In the genomic region with DNA sequence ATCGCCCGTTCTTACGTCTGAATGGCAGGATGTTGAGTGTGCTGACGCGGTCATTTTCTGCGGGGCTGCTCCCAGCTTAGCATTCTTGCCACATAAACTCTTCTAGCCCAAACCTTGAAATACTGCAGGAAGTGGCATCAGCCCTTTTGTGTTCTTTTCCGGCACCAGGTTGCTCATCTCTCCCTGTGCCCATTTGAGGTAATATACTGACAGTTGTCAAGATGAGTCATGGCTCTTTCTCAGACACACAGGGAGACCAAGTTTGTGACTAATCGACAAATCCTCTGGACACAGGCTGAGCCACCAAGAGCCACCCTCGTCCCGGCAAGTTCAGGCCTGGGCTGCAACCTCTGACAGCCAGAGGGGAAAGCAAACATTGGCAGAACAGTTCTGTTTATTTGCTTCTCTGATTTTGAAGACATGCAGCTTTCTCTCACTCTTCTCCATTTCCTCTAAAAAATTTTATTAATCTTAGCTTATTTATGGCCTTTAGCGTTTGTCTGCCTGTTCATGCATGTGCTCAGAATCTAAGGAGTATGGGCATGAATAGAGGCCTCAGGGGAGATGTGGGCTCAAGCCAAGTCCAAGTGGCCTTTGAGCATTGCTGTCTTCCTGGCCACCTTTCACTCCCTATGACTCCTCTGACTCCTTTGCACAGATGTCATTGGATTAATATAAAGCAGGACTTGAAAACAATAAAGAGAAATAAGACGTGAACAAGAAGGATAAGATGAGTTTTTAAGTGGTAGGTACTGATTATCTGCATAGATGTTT, we compare ENCODE assay signal across 3 cellular contexts.
TF ChIP-seq lines count a peak whose summit lies in the region.

No MANE protein-coding gene starts in this region.

TF ChIP-seq in A549, 52 proteins besides CTCF, POLR2A, EP300 and RAD21 (continued from another document and continues in another):
- TF ChIP-seq ZC3H11A (IDR thresholded peaks at IDR 0.05) = no peak
- no peak for TF ChIP-seq NFE2L2 (conservative IDR thresholded peaks at IDR 0.05; ENCODE audit: low read length)
- TF ChIP-seq, protein P1, sequence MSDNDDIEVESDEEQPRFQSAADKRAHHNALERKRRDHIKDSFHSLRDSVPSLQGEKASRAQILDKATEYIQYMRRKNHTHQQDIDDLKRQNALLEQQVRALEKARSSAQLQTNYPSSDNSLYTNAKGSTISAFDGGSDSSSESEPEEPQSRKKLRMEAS (IDR thresholded peaks at IDR 0.05) = peak; percentile 89
- no peak for TF ChIP-seq KDM1A (IDR thresholded peaks at IDR 0.05; ENCODE audit: low read depth)
- TF ChIP-seq PHF8 (IDR thresholded peaks at IDR 0.05; ENCODE audit: borderline replicate concordance, low read depth) = no peak
- peak; percentile 57 for TF ChIP-seq ZFP36 (IDR thresholded peaks at IDR 0.05; ENCODE audit: borderline replicate concordance, partially characterized antibody)
- 0 out of 2 replicates have a peak, but pooled peaks have one; percentile 35 for TF ChIP-seq EHMT2 (IDR thresholded peaks at IDR 0.05; ENCODE audit: low read depth)
- TF ChIP-seq CBX8 (IDR thresholded peaks at IDR 0.05) = no peak
- TF ChIP-seq, protein P2, sequence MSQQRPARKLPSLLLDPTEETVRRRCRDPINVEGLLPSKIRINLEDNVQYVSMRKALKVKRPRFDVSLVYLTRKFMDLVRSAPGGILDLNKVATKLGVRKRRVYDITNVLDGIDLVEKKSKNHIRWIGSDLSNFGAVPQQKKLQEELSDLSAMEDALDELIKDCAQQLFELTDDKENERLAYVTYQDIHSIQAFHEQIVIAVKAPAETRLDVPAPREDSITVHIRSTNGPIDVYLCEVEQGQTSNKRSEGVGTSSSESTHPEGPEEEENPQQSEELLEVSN (IDR thresholded peaks at IDR 0.05; ENCODE audit: borderline replicate concordance, low read depth) = peak; percentile 60; the same call in 1 of the 2 replicates
- TF ChIP-seq, protein P3, sequence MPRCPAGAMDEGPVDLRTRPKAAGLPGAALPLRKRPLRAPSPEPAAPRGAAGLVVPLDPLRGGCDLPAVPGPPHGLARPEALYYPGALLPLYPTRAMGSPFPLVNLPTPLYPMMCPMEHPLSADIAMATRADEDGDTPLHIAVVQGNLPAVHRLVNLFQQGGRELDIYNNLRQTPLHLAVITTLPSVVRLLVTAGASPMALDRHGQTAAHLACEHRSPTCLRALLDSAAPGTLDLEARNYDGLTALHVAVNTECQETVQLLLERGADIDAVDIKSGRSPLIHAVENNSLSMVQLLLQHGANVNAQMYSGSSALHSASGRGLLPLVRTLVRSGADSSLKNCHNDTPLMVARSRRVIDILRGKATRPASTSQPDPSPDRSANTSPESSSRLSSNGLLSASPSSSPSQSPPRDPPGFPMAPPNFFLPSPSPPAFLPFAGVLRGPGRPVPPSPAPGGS (IDR thresholded peaks at IDR 0.05) = peak; percentile 80; the same call in 1 of the 3 replicates
- TF ChIP-seq KDM5A (IDR thresholded peaks at IDR 0.05) = no peak
- TF ChIP-seq HOXA7 (CRISPR knock-in tag; IDR thresholded peaks at IDR 0.05) = no peak
- TF ChIP-seq, protein P4, sequence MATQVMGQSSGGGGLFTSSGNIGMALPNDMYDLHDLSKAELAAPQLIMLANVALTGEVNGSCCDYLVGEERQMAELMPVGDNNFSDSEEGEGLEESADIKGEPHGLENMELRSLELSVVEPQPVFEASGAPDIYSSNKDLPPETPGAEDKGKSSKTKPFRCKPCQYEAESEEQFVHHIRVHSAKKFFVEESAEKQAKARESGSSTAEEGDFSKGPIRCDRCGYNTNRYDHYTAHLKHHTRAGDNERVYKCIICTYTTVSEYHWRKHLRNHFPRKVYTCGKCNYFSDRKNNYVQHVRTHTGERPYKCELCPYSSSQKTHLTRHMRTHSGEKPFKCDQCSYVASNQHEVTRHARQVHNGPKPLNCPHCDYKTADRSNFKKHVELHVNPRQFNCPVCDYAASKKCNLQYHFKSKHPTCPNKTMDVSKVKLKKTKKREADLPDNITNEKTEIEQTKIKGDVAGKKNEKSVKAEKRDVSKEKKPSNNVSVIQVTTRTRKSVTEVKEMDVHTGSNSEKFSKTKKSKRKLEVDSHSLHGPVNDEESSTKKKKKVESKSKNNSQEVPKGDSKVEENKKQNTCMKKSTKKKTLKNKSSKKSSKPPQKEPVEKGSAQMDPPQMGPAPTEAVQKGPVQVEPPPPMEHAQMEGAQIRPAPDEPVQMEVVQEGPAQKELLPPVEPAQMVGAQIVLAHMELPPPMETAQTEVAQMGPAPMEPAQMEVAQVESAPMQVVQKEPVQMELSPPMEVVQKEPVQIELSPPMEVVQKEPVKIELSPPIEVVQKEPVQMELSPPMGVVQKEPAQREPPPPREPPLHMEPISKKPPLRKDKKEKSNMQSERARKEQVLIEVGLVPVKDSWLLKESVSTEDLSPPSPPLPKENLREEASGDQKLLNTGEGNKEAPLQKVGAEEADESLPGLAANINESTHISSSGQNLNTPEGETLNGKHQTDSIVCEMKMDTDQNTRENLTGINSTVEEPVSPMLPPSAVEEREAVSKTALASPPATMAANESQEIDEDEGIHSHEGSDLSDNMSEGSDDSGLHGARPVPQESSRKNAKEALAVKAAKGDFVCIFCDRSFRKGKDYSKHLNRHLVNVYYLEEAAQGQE (IDR thresholded peaks at IDR 0.05) = no peak
- no peak for TF ChIP-seq MYC (IDR thresholded peaks at IDR 0.05; ENCODE audit: borderline replicate concordance, low read length)

TF ChIP-seq in GM12878, 131 proteins besides CTCF, POLR2A, EP300 and RAD21:
- TF ChIP-seq, protein P4 (IDR thresholded peaks at IDR 0.05; ENCODE audit: low read depth, low read length) = no peak
- TF ChIP-seq NR2C1 (IDR thresholded peaks at IDR 0.05) (no peak), JUND (IDR thresholded peaks at IDR 0.05; ENCODE audit: low read depth, low read length) (no peak), BMI1 (IDR thresholded peaks at IDR 0.05; ENCODE audit: borderline replicate concordance) (no peak), LARP7 (IDR thresholded peaks at IDR 0.05) (no peak)
- TF ChIP-seq, protein P3 (IDR thresholded peaks at IDR 0.05; ENCODE audit: borderline replicate concordance, insufficient read depth, low read depth, low read length, poor library complexity, severe bottlenecking) = peak; percentile 25

TF ChIP-seq in HepG2, 621 proteins besides CTCF, POLR2A, EP300 and RAD21 (continued from another document):
- TF ChIP-seq, protein P5, sequence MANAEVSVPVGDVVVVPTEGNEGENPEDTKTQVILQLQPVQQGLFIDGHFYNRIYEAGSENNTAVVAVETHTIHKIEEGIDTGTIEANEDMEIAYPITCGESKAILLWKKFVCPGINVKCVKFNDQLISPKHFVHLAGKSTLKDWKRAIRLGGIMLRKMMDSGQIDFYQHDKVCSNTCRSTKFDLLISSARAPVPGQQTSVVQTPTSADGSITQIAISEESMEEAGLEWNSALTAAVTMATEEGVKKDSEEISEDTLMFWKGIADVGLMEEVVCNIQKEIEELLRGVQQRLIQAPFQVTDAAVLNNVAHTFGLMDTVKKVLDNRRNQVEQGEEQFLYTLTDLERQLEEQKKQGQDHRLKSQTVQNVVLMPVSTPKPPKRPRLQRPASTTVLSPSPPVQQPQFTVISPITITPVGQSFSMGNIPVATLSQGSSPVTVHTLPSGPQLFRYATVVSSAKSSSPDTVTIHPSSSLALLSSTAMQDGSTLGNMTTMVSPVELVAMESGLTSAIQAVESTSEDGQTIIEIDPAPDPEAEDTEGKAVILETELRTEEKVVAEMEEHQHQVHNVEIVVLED (CRISPR knock-in tag; IDR thresholded peaks at IDR 0.05; ENCODE audit: borderline replicate concordance) = no peak
- TF ChIP-seq RFX5 (IDR thresholded peaks at IDR 0.05; ENCODE audit: low read depth, low read length) (0 out of 2 replicates have a peak, but pooled peaks have one; percentile 22), GABPA (IDR thresholded peaks at IDR 0.05; ENCODE audit: low read depth, low read length) (no peak), GABPA (CRISPR knock-in tag; IDR thresholded peaks at IDR 0.05; ENCODE audit: low read depth) (peak; percentile 65), ZNF839 (CRISPR knock-in tag; IDR thresholded peaks at IDR 0.05; ENCODE audit: borderline replicate concordance) (no peak), FOSL2 (CRISPR knock-in tag; IDR thresholded peaks at IDR 0.05) (peak; percentile 89), MAFK (conservative IDR thresholded peaks at IDR 0.05 in 1 of 2, IDR thresholded peaks at IDR 0.05 in 1 of 2; ENCODE audit: low read length in 2 of 2) (peak; percentile 84), GABPB1 (CRISPR knock-in tag; IDR thresholded peaks at IDR 0.05) (peak; percentile 27; the same call in 1 of the 2 replicates), MAFF (IDR thresholded peaks at IDR 0.05; ENCODE audit: low read depth, low read length) (peak; percentile 73)
- TF ChIP-seq, protein P6, sequence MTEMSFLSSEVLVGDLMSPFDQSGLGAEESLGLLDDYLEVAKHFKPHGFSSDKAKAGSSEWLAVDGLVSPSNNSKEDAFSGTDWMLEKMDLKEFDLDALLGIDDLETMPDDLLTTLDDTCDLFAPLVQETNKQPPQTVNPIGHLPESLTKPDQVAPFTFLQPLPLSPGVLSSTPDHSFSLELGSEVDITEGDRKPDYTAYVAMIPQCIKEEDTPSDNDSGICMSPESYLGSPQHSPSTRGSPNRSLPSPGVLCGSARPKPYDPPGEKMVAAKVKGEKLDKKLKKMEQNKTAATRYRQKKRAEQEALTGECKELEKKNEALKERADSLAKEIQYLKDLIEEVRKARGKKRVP (CRISPR knock-in tag; IDR thresholded peaks at IDR 0.05) = peak in 1 of 2 experiments; percentile 86; a peak in 2 of 4 replicates
- TF ChIP-seq, protein P7, sequence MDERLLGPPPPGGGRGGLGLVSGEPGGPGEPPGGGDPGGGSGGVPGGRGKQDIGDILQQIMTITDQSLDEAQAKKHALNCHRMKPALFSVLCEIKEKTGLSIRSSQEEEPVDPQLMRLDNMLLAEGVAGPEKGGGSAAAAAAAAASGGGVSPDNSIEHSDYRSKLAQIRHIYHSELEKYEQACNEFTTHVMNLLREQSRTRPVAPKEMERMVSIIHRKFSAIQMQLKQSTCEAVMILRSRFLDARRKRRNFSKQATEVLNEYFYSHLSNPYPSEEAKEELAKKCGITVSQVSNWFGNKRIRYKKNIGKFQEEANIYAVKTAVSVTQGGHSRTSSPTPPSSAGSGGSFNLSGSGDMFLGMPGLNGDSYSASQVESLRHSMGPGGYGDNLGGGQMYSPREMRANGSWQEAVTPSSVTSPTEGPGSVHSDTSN (CRISPR knock-in tag; IDR thresholded peaks at IDR 0.05) = 0 out of 2 replicates have a peak, but pooled peaks have one; percentile 11
- TF ChIP-seq, protein P8, sequence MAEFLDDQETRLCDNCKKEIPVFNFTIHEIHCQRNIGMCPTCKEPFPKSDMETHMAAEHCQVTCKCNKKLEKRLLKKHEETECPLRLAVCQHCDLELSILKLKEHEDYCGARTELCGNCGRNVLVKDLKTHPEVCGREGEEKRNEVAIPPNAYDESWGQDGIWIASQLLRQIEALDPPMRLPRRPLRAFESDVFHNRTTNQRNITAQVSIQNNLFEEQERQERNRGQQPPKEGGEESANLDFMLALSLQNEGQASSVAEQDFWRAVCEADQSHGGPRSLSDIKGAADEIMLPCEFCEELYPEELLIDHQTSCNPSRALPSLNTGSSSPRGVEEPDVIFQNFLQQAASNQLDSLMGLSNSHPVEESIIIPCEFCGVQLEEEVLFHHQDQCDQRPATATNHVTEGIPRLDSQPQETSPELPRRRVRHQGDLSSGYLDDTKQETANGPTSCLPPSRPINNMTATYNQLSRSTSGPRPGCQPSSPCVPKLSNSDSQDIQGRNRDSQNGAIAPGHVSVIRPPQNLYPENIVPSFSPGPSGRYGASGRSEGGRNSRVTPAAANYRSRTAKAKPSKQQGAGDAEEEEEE (CRISPR knock-in tag; IDR thresholded peaks at IDR 0.05; ENCODE audit: borderline replicate concordance) = no peak
TF ChIP-seq in HepG2: peak in this region for 9.
